Comparison of ENCODE assay signal across 18 cellular contexts in genomic region chr5:174223355-174223754, GRCh38.
"Had no signal": no experiment of that assay in that cellular context is flagged by ENCODE, and none has a peak within 500 bp of the region (broad histone marks: within the 10 kb centered on the region; RNA-seq: fewer than 3 reads in every experiment).

No MANE protein-coding gene starts in this region.

- DNase-seq: cortex of kidney; dorsolateral prefrontal cortex; effector CD8-positive, alpha-beta T cell; foreskin melanocyte; hypothalamus; kidney glomerular epithelial cell; mucosa of descending colon; naive thymus-derived CD8-positive, alpha-beta T cell; psoas muscle; retina; right lobe of liver; stimulated activated CD4-positive, alpha-beta T cell treated with anti-CD3 and anti-CD28 coated beads, Interleukin-2, amount 100 ng/mL, for 24 hours; stimulated activated naive CD4-positive, alpha-beta T cell; stomach; substantia nigra; transverse colon had no signal

- H3K4me1 ChIP-seq: psoas muscle, right lobe of liver, stomach, transverse colon had no signal

- H3K4me3 ChIP-seq: dorsolateral prefrontal cortex, mucosa of descending colon, psoas muscle, right lobe of liver, stomach, thoracic aorta, transverse colon had no signal

- H3K27me3 ChIP-seq: right lobe of liver, transverse colon had no signal

- H3K27ac ChIP-seq: dorsolateral prefrontal cortex, neutrophil, psoas muscle, right lobe of liver, stomach, thoracic aorta, transverse colon had no signal

- H3K36me3 ChIP-seq: neutrophil, right lobe of liver, stomach, thoracic aorta, transverse colon had no signal

- H3K9me3 ChIP-seq: mucosa of descending colon, neutrophil, right lobe of liver, thoracic aorta, transverse colon had no signal
